In genomic region chr15:94230436-94230885, GRCh38 we compare ENCODE assay signal across 2 cellular contexts.
TF ChIP-seq lines count a peak whose summit lies in the region.

No MANE protein-coding gene starts in this region.

TF ChIP-seq in GM12878, 131 proteins besides CTCF, POLR2A, EP300 and RAD21:
- TF ChIP-seq BMI1 (IDR thresholded peaks at IDR 0.05; ENCODE audit: borderline replicate concordance), result no peak
- TF ChIP-seq, protein P1, sequence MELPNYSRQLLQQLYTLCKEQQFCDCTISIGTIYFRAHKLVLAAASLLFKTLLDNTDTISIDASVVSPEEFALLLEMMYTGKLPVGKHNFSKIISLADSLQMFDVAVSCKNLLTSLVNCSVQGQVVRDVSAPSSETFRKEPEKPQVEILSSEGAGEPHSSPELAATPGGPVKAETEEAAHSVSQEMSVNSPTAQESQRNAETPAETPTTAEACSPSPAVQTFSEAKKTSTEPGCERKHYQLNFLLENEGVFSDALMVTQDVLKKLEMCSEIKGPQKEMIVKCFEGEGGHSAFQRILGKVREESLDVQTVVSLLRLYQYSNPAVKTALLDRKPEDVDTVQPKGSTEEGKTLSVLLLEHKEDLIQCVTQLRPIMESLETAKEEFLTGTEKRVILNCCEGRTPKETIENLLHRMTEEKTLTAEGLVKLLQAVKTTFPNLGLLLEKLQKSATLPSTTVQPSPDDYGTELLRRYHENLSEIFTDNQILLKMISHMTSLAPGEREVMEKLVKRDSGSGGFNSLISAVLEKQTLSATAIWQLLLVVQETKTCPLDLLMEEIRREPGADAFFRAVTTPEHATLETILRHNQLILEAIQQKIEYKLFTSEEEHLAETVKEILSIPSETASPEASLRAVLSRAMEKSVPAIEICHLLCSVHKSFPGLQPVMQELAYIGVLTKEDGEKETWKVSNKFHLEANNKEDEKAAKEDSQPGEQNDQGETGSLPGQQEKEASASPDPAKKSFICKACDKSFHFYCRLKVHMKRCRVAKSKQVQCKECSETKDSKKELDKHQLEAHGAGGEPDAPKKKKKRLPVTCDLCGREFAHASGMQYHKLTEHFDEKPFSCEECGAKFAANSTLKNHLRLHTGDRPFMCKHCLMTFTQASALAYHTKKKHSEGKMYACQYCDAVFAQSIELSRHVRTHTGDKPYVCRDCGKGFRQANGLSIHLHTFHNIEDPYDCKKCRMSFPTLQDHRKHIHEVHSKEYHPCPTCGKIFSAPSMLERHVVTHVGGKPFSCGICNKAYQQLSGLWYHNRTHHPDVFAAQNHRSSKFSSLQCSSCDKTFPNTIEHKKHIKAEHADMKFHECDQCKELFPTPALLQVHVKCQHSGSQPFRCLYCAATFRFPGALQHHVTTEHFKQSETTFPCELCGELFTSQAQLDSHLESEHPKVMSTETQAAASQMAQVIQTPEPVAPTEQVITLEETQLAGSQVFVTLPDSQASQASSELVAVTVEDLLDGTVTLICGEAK (IDR thresholded peaks at IDR 0.05; ENCODE audit: borderline replicate concordance), result 0 out of 2 replicates have a peak, but pooled peaks have one; percentile 11

TF ChIP-seq in HepG2, 621 proteins besides CTCF, POLR2A, EP300 and RAD21:
- TF ChIP-seq RAD51 (IDR thresholded peaks at IDR 0.05; ENCODE audit: borderline replicate concordance) (no peak), ZNF724P (CRISPR knock-in tag; IDR thresholded peaks at IDR 0.05; ENCODE audit: borderline replicate concordance) (no peak), ZNF772 (CRISPR knock-in tag; IDR thresholded peaks at IDR 0.05) (no peak), RFXANK (CRISPR knock-in tag; IDR thresholded peaks at IDR 0.05) (no peak), ZC3H4 (CRISPR knock-in tag; IDR thresholded peaks at IDR 0.05; ENCODE audit: borderline replicate concordance) (no peak)
- TF ChIP-seq, protein P2, sequence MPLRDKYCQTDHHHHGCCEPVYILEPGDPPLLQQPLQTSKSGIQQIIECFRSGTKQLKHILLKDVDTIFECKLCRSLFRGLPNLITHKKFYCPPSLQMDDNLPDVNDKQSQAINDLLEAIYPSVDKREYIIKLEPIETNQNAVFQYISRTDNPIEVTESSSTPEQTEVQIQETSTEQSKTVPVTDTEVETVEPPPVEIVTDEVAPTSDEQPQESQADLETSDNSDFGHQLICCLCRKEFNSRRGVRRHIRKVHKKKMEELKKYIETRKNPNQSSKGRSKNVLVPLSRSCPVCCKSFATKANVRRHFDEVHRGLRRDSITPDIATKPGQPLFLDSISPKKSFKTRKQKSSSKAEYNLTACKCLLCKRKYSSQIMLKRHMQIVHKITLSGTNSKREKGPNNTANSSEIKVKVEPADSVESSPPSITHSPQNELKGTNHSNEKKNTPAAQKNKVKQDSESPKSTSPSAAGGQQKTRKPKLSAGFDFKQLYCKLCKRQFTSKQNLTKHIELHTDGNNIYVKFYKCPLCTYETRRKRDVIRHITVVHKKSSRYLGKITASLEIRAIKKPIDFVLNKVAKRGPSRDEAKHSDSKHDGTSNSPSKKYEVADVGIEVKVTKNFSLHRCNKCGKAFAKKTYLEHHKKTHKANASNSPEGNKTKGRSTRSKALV (CRISPR knock-in tag; IDR thresholded peaks at IDR 0.05), result no peak
